ENCODE assay signal across 16 cellular contexts in the genomic region with DNA sequence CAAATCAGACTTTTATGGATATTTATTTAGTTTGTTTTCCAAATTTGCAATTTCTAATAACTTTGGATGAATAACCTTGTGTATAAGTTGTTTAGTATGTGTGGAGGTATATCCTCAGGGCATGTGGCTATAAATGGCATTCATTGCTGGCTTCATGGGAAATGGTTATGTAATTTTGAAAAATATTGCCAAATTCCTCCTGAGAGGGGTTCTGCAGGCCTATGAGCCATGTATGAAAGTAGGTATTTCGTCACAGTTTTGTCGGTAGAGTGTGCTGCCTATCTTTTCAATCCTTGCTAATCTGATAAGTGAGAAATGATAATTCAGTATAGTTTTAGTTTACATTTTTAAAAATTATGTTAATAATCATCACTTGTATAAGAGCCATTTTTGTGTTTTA.
"Had no signal": no experiment of that assay in that cellular context is flagged by ENCODE, and none has a peak within 500 bp of the region (broad histone marks: within the 10 kb centered on the region; RNA-seq: fewer than 3 reads in every experiment).

No MANE protein-coding gene starts in this region.

- H3K9me3 ChIP-seq: ascending aorta, lower lobe of right lung, thoracic aorta had no signal

- H3K4me3 ChIP-seq: ascending aorta, coronary artery, hepatocyte, lower lobe of right lung, stomach, thoracic aorta had no signal

- H3K4me1 ChIP-seq: ascending aorta, lower lobe of right lung, stomach had no signal

- H3K27ac ChIP-seq: ascending aorta, coronary artery, hepatocyte, lower lobe of right lung, stomach, thoracic aorta had no signal

- H3K36me3 ChIP-seq: ascending aorta, lower lobe of right lung, stomach, thoracic aorta had no signal

- H3K79me2 ChIP-seq: hepatocyte had no signal

- H2AFZ ChIP-seq: hepatocyte had no signal

- ATAC-seq: activated CD4-positive, CD25-positive, alpha-beta regulatory T cell treated with anti-CD3 and anti-CD28 coated beads, Interleukin-2, amount 50 U/mL, for 24 hours; activated T-cell treated with anti-CD3 and anti-CD28 coated beads, Interleukin-2, amount 50 U/mL, for 4 hours; lower lobe of right lung; naive thymus-derived CD4-positive, alpha-beta T cell had no signal

- H3K27me3 ChIP-seq: ascending aorta, hepatocyte, stomach had no signal

- DNase-seq: activated CD4-positive, alpha-beta memory T cell treated with anti-CD3 and anti-CD28 coated beads for 36 hours; activated gamma-delta T cell; activated naive CD8-positive, alpha-beta T cell treated with anti-CD3 and anti-CD28 coated beads for 36 hours; activated T-cell treated with anti-CD3 and anti-CD28 coated beads, Interleukin-2, amount 50 U/mL, for 4 hours; effector CD8-positive, alpha-beta T cell; kidney glomerular epithelial cell; lower lobe of right lung; naive thymus-derived CD4-positive, alpha-beta T cell; retina; stomach; T-helper 2 cell had no signal

- H3K4me2 ChIP-seq: hepatocyte had no signal
